ENCODE assay signal across 27 cellular contexts in the genomic region with DNA sequence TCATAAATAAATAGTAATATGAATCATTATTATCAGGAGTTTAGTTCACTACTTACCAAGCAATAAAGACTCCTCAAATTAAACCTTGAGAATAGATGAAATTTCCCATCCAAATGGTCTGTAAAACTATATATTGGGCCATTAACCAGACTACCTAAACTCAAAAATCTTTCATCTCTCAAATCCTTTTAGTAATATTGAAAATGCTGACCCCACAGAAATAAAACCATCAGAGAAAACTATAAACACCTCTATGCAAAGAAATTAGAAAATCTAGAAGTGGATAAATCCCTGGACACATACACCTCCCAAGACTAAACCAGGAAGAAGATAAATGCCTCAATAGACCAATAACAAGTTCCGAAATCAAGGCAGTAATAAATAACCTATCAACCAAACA.
"Had no signal": no experiment of that assay in that cellular context is flagged by ENCODE, and none has a peak within 500 bp of the region (broad histone marks: within the 10 kb centered on the region; RNA-seq: fewer than 3 reads in every experiment).

No MANE protein-coding gene starts in this region.

- H3K27me3 ChIP-seq: stomach, suprapubic skin, testis, thyroid gland, tibial artery, tibial nerve, transverse colon, upper lobe of left lung, upper lobe of right lung, uterus, vagina had no signal

- H3K27ac ChIP-seq: stomach, suprapubic skin, testis, thoracic aorta, thyroid gland, tibial artery, tibial nerve, transverse colon, upper lobe of left lung, upper lobe of right lung, uterus, vagina had no signal

- DNase-seq: stimulated activated CD4-positive, alpha-beta T cell treated with anti-CD3 and anti-CD28 coated beads, Interleukin-2, amount 100 ng/mL, for 48 hours; stimulated activated CD4-positive, alpha-beta T cell treated with anti-CD3 and anti-CD28 coated beads, Interleukin-4, amount 100 ng/mL, for 1 hour; stimulated activated CD4-positive, alpha-beta T cell treated with anti-CD3 and anti-CD28 coated beads, Interleukin-4, amount 100 ng/mL, for 24 hours; stimulated activated CD4-positive, alpha-beta T cell treated with anti-CD3 and anti-CD28 coated beads, Interleukin-4, amount 100 ng/mL, for 4 hours; stimulated activated CD8-positive, alpha-beta memory T cell treated with anti-CD3 and anti-CD28 coated beads, Interleukin-4, amount 100 ng/mL, for 48 hours; stimulated activated naive B cell treated with anti-CD40 and anti-IgM and Interleukin-4, amounts not matched to agents 10 μg/mL and 1 μg/mL and 100 μg/mL, for 72 hours; stimulated activated naive CD4-positive, alpha-beta T cell; stimulated activated naive CD4-positive, alpha-beta T cell treated with Interleukin-2 at 50 U/mL for 16 hours; stimulated activated naive CD8-positive, alpha-beta T cell treated with anti-CD3 and anti-CD28 coated beads, Interleukin-15, amount 100 ng/mL, for 72 hours; stimulated activated naive CD8-positive, alpha-beta T cell treated with anti-CD3 and anti-CD28 coated beads, Interleukin-15, Interleukin-2, amounts not matched to agents 100 U/mL and 50 U/mL, for 24 hours; stomach; substantia nigra; testis; thyroid gland; tibial artery; transverse colon; trophoblast cell; upper lobe of left lung; upper lobe of right lung; uterus had no signal

- H3K36me3 ChIP-seq: stomach, suprapubic skin, thoracic aorta, thyroid gland, tibial artery, tibial nerve, transverse colon, upper lobe of left lung, upper lobe of right lung, uterus, vagina had no signal

- H3K4me3 ChIP-seq: stomach, suprapubic skin, testis, thoracic aorta, thyroid gland, tibial artery, tibial nerve, transverse colon, upper lobe of left lung, upper lobe of right lung, uterus, vagina had no signal

- FAIRE-seq: urothelium cell line had no signal

- ATAC-seq: stimulated activated effector memory CD8-positive, alpha-beta T cell treated with anti-CD3 and anti-CD28 coated beads, Interleukin-12 subunit alpha, Interleukin-12 subunit beta, amount 100 ng/mL, for 72 hours; stimulated activated memory B cell treated with anti-CD40 and anti-IgM and Interleukin-4, amounts not matched to agents 10 μg/mL and 1 μg/mL and 100 μg/mL, for 72 hours; stimulated activated naive B cell treated with anti-CD40 and anti-IgM and Interleukin-4, amounts not matched to agents 10 μg/mL and 1 μg/mL and 100 μg/mL, for 72 hours; stimulated activated naive CD8-positive, alpha-beta T cell treated with anti-CD3 and anti-CD28 coated beads, Interleukin-15, amount 100 ng/mL, for 72 hours; stimulated activated naive CD8-positive, alpha-beta T cell treated with anti-CD3 and anti-CD28 coated beads, Interleukin-15, Interleukin-2, amounts not matched to agents 100 U/mL and 50 U/mL, for 24 hours; upper lobe of right lung had no signal

- H3K9me3 ChIP-seq: suprapubic skin, testis, thoracic aorta, thyroid gland, tibial artery, upper lobe of left lung, upper lobe of right lung, uterus, vagina had no signal

- H3K4me1 ChIP-seq: stomach, suprapubic skin, testis, thyroid gland, tibial artery, tibial nerve, transverse colon, upper lobe of left lung, upper lobe of right lung, uterus, vagina had no signal
